In genomic region chr17:7716901-7717755, GRCh38 we compare ENCODE assay signal across 8 cellular contexts. TPM values are rescaled to one million over a fixed set of nuclear protein-coding genes. Genes with fewer than 3 reads are reported as not detected.
A peak's percentile ranks its signal among the peaks of the same experiment; 100 is the strongest.
DNase-seq lines count a peak whose midpoint lies in the region; ATAC-seq and TF ChIP-seq lines count a peak whose summit lies in the region.

TSS of gene DNAH2 (plus strand) at chr17:7717744. CDS start at chr17:7719735, 1,991 bp downstream.

- peak within 1 kb of the TSS; percentile 48 to 55 for H3K4me3 ChIP-seq in left lung

- H3K4me3 Mint-ChIP-seq in activated CD4-positive, alpha-beta T cell treated with anti-CD3 and anti-CD28 coated beads, Interleukin-2, amount 10 ng/mL, durations not matched to agents 24 days and 14 days, result peak within 1 kb of the TSS; percentile 83

- H3K36me3 Mint-ChIP-seq in activated CD4-positive, alpha-beta T cell treated with anti-CD3 and anti-CD28 coated beads, Interleukin-2, amount 10 ng/mL, durations not matched to agents 24 days and 14 days (ENCODE audit: low read depth), result no peaks in the 10 kb centered on the region

- H3K9me3 Mint-ChIP-seq in activated CD4-positive, alpha-beta T cell treated with anti-CD3 and anti-CD28 coated beads, Interleukin-2, amount 10 ng/mL, durations not matched to agents 24 days and 14 days, result no peaks in the 10 kb centered on the region

- H3K27ac ChIP-seq in VCaP (peak within 1 kb of the TSS; percentile 63), left lung (peak within 1 kb of the TSS in 1 of 2 donors; percentile 28)

- peak; percentile 85 for DNase-seq in activated CD4-positive, alpha-beta T cell treated with anti-CD3 and anti-CD28 coated beads, Interleukin-2, amount 10 ng/mL, durations not matched to agents 24 days and 14 days
- DNase-seq in activated CD4-positive, alpha-beta T cell treated with anti-CD3 and anti-CD28 coated beads for 1 hour, result no peak
- DNase-seq in NCI-H187 (lab: John Stamatoyannopoulos, UW) (peak; percentile 72 to 75), ecto neural progenitor cell (ENCODE audit: low spot score) (peak; percentile 99), left lung (peak; percentile 68 to 89)
- peak; percentile 44 for DNase-seq in stimulated activated CD4-positive, alpha-beta T cell treated with anti-CD3 and anti-CD28 coated beads, Interleukin-4, amount 100 ng/mL, for 1 hour

- TF ChIP-seq CTCF in VCaP (conservative IDR thresholded peaks at IDR 0.05) (peak; percentile 59), left lung (IDR thresholded peaks at IDR 0.05) (peak in 1 of 2 donors; percentile 22)

- peaks cover 28% of the 10 kb centered on the region for H3K4me1 Mint-ChIP-seq in activated CD4-positive, alpha-beta T cell treated with anti-CD3 and anti-CD28 coated beads, Interleukin-2, amount 10 ng/mL, durations not matched to agents 24 days and 14 days

- H3K27me3 ChIP-seq in left lung, result peaks cover 12 to 92% of the 10 kb centered on the region in 2 donors

- H3K9me3 ChIP-seq in left lung, result no peaks in the 10 kb centered on the region

- no peak within 1 kb of the TSS for H3K27ac Mint-ChIP-seq in activated CD4-positive, alpha-beta T cell treated with anti-CD3 and anti-CD28 coated beads, Interleukin-2, amount 10 ng/mL, durations not matched to agents 24 days and 14 days

- peaks cover 76% of the 10 kb centered on the region for H3K27me3 Mint-ChIP-seq in activated CD4-positive, alpha-beta T cell treated with anti-CD3 and anti-CD28 coated beads, Interleukin-2, amount 10 ng/mL, durations not matched to agents 24 days and 14 days

- H3K4me1 ChIP-seq in left lung, result peaks cover 0 to 20% of the 10 kb centered on the region in 2 donors

- intact Hi-C loops in activated CD4-positive, alpha-beta T cell treated with anti-CD3 and anti-CD28 coated beads, Interleukin-2, amount 10 ng/mL, durations not matched to agents 24 days and 14 days (cut with micrococcal nuclease), result loop anchor here (1.0 kb wide), 1 partner anchor 29 kb away; the partner anchor contains the start of gene WRAP53
- intact Hi-C loops in left lung (cut with DNase I), result no loop called here

- ATAC-seq in left lung (peak; percentile 90), GM21825 (IDR thresholded peaks at IDR 0.05; ENCODE audit: unreplicated experiment) (no peak)

- H3K36me3 ChIP-seq in left lung, result no peaks in the 10 kb centered on the region

RNA-seq across cellular contexts. Expression of gene DNAH2, which starts in this region (rescaled TPM):
- not detected in 2 replicates for total RNA-seq in activated CD4-positive, alpha-beta T cell treated with anti-CD3 and anti-CD28 coated beads, Interleukin-2, amount 10 ng/mL, durations not matched to agents 24 days and 14 days
- total RNA-seq in left lung, result 1 to 10 TPM in 1 of 2 donors, under 1 TPM in 1; 0.67 to 3.4 TPM

Comparison
In these comparisons a context has a peak if more than half of its experiments do, and no peak if none do; other contexts are left out.
1. Peak in DNase-seq in activated CD4-positive, alpha-beta T cell treated with anti-CD3 and anti-CD28 coated beads, Interleukin-2, amount 10 ng/mL, durations not matched to agents 24 days and 14 days; RNA of the gene not detected or under 1 TPM.